ENCODE assay signal across 8 cellular contexts in the genomic region with DNA sequence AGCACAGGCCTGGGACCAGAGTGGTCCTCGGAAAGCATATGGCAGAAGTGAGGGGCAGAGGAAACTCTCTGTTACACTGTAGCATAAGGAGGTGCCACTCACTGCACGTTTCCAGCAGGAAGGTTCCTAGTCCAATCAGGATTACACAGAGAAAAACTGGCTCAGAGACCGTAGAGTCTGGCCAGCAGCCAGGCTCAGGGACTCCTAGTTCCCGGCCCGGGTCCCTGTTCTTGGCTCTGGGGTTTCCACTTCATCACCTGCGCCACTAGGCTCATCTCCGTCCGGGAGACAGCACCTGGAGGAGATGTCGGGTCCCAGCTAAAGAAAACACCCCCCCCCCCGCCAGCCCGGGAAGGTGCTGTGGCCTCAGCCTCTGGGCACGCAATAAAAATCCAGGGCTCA. TPM values are rescaled to one million over a fixed set of nuclear protein-coding genes. Genes with fewer than 3 reads are reported as not detected.
DNase-seq lines count a peak whose midpoint lies in the region; ATAC-seq and TF ChIP-seq lines count a peak whose summit lies in the region.

No MANE protein-coding gene starts in this region.

- H3K4me3 ChIP-seq in Loucy (ENCODE audit: low read length, poor library complexity, severe bottlenecking) (peak overlapping the region; percentile 91), iPS DF 6.9 (ENCODE audit: low read length) (peak overlapping the region; percentile 96; the same call in 1 of the 2 replicates), sigmoid colon (peak overlapping the region; percentile 36 to 86 (median 76))

- H3F3A ChIP-seq in Loucy (ENCODE audit: low read depth), result no peaks in the 10 kb centered on the region

- peaks cover 9% of the 10 kb centered on the region for H4K20me1 ChIP-seq in Loucy (ENCODE audit: insufficient read depth, low read length, poor library complexity, severe bottlenecking)

- H3K27me3 ChIP-seq in Loucy (ENCODE audit: insufficient read depth, low read length, poor library complexity, severe bottlenecking) (peaks cover 1% of the 10 kb centered on the region), iPS DF 6.9 (ENCODE audit: control insufficient read depth, insufficient read depth, low read length) (no peaks in the 10 kb centered on the region), sigmoid colon (no peaks in the 10 kb centered on the region)

- ATAC-seq in GM19023 (IDR thresholded peaks at IDR 0.05; ENCODE audit: unreplicated experiment), result no peak
- ATAC-seq in HG02840 (IDR thresholded peaks at IDR 0.05; ENCODE audit: low FRiP score, unreplicated experiment), result no peak
- ATAC-seq in GM18907 (IDR thresholded peaks at IDR 0.05; ENCODE audit: unreplicated experiment), result no peak

- intact Hi-C loops in sigmoid colon (cut with DNase I), result loop anchor here (2.0 to 5.0 kb wide), 2 partner anchors 33 to 539 kb away; a partner anchor contains a TSS

- H3K27ac ChIP-seq in iPS DF 6.9 (ENCODE audit: low read length) (no peak overlapping the region), sigmoid colon (peak overlapping the region; percentile 82 to 93 (median 88))

- no peak for TF ChIP-seq CTCF in Loucy (conservative IDR thresholded peaks at IDR 0.05; ENCODE audit: low read length)
- TF ChIP-seq CTCF in sigmoid colon (IDR thresholded peaks at IDR 0.05), result no peak

- H3K9me3 ChIP-seq in Loucy (ENCODE audit: insufficient read depth, low read depth, low read length) (no peaks in the 10 kb centered on the region), iPS DF 6.9 (ENCODE audit: control insufficient read depth, insufficient read depth, low read length) (no peaks in the 10 kb centered on the region), sigmoid colon (no peaks in the 10 kb centered on the region)

- H3K4me1 ChIP-seq in Loucy (ENCODE audit: insufficient read depth, low read length, poor library complexity, severe bottlenecking) (peaks cover 33% of the 10 kb centered on the region), iPS DF 6.9 (ENCODE audit: control insufficient read depth, insufficient read depth, low read length) (peaks cover 4% of the 10 kb centered on the region), sigmoid colon (peaks cover 0 to 23% (median 16%) of the 10 kb centered on the region in 4 donors)

- DNase-seq in EL, result peak; percentile 49
- peak; percentile 33 for DNase-seq in amniotic epithelial cell (ENCODE audit: low read depth)
- DNase-seq in iPS DF 6.9 (ENCODE audit: low read depth, low spot score), result no peak
- peak; percentile 82 for DNase-seq in sigmoid colon

- WGBS in iPS DF 6.9 (ENCODE audit: insufficient coverage, insufficient read length), result no CpG with 5 or more reads among the region's 12 CpGs
- 7 to 40% methylated on average over 12 of the region's 12 CpGs for WGBS in sigmoid colon, 2 donors

- peaks cover 32% of the 10 kb centered on the region for H3K79me2 ChIP-seq in Loucy (ENCODE audit: insufficient read depth, low read length)

- no peaks in the 10 kb centered on the region for H3K9me2 ChIP-seq in Loucy (replicated peaks; ENCODE audit: low read depth, low read length)

- H3K36me3 ChIP-seq in Loucy (ENCODE audit: insufficient read depth, low read length) (no peaks in the 10 kb centered on the region), iPS DF 6.9 (ENCODE audit: control insufficient read depth, insufficient read depth, low read length) (peaks cover 9% of the 10 kb centered on the region), sigmoid colon (peaks cover 0 to 15% (median 4%) of the 10 kb centered on the region in 4 donors)

- no peak for TF ChIP-seq POLR2A in sigmoid colon (IDR thresholded peaks at IDR 0.05)

- H2AFZ ChIP-seq in Loucy (ENCODE audit: low read length), result no peak overlapping the region

- TF ChIP-seq EP300 in sigmoid colon (IDR thresholded peaks at IDR 0.05), result no peak

- peak overlapping the region; percentile 91 for H3K4me2 ChIP-seq in Loucy (ENCODE audit: low read depth, low read length, poor library complexity, severe bottlenecking)

- H3K9ac ChIP-seq in Loucy (ENCODE audit: low read depth, low read length, poor library complexity, severe bottlenecking), result peak overlapping the region; percentile 89

RNA-seq across cellular contexts. Expression of a gene that starts 1.1 kb away (rescaled TPM):
- 10 to 100 TPM; 13.2 to 21.3 (median 16.2) TPM for total RNA-seq in sigmoid colon
- 100 to 1,000 TPM in 1 of 3 donors, 10 to 100 TPM in 2; 83.5 to 127 (median 99.0) TPM for polyA plus RNA-seq in sigmoid colon

RNA-seq across cellular contexts. Expression of a gene that starts 34.5 kb away (rescaled TPM):
- 100 to 1,000 TPM; 126 to 219 (median 157) TPM for total RNA-seq in sigmoid colon
- 100 to 1,000 TPM; 395 to 513 (median 443) TPM for polyA plus RNA-seq in sigmoid colon

RNA-seq across cellular contexts. Expression of a gene that starts 42.7 kb away (rescaled TPM):
- 10 to 100 TPM; 15.3 to 20.8 (median 17.9) TPM for total RNA-seq in sigmoid colon
- 10 to 100 TPM; 10.2 to 23.4 (median 14.3) TPM for polyA plus RNA-seq in sigmoid colon
